ENCODE assay signal across 2 cellular contexts in the genomic region with DNA sequence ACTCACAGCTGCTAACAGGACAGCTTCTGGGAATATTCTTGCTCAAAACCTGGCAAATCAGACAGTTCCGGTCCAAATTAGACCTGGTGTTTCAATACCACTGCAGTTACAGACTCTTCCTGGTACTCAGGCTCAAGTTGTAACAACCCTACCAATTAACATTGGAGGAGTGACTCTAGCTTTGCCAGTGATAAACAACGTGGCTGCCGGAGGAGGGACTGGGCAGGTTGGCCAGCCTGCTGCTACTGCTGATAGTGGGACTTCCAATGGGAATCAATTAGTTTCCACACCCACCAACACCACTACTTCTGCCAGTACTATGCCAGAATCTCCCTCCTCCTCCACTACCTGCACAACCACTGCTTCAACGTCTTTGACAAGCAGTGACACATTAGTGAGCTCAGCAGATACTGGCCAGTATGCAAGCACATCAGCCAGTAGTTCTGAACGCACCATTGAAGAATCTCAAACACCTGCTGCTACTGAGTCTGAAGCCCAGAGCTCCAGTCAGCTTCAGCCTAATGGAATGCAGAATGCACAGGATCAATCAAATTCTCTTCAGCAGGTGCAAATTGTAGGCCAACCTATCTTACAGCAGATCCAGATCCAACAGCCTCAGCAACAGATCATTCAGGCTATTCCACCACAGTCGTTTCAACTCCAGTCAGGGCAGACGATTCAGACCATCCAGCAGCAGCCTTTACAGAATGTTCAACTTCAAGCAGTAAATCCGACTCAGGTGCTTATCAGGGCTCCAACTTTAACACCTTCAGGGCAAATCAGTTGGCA.
A peak's percentile ranks its signal among the peaks of the same experiment; 100 is the strongest.
TF ChIP-seq lines count a peak whose summit lies in the region.

No MANE protein-coding gene starts in this region.

TF ChIP-seq in IMR-90, 13 proteins besides CTCF, POLR2A, EP300 and RAD21:
- TF ChIP-seq, protein P1, sequence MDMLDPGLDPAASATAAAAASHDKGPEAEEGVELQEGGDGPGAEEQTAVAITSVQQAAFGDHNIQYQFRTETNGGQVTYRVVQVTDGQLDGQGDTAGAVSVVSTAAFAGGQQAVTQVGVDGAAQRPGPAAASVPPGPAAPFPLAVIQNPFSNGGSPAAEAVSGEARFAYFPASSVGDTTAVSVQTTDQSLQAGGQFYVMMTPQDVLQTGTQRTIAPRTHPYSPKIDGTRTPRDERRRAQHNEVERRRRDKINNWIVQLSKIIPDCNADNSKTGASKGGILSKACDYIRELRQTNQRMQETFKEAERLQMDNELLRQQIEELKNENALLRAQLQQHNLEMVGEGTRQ (IDR thresholded peaks at IDR 0.05; ENCODE audit: low read depth, low read length): no peak
- TF ChIP-seq CHD1 (IDR thresholded peaks at IDR 0.05; ENCODE audit: low read depth, low read length): no peak
- no peak for TF ChIP-seq NFE2L2 (IDR thresholded peaks at IDR 0.05; ENCODE audit: low read depth, low read length)
- no peak for TF ChIP-seq BHLHE40 (IDR thresholded peaks at IDR 0.05; ENCODE audit: low read depth, low read length)
- TF ChIP-seq FOS (IDR thresholded peaks at IDR 0.05; ENCODE audit: low read depth, low read length): no peak
- no peak for TF ChIP-seq CEBPB (IDR thresholded peaks at IDR 0.05; ENCODE audit: low read depth, low read length)
- no peak for TF ChIP-seq SMC3 (IDR thresholded peaks at IDR 0.05; ENCODE audit: low read depth, low read length)
- TF ChIP-seq RFX5 (IDR thresholded peaks at IDR 0.05; ENCODE audit: low read depth, low read length): no peak
- no peak for TF ChIP-seq MXI1 (IDR thresholded peaks at IDR 0.05; ENCODE audit: borderline replicate concordance, low read depth, low read length)
- TF ChIP-seq, protein P2, sequence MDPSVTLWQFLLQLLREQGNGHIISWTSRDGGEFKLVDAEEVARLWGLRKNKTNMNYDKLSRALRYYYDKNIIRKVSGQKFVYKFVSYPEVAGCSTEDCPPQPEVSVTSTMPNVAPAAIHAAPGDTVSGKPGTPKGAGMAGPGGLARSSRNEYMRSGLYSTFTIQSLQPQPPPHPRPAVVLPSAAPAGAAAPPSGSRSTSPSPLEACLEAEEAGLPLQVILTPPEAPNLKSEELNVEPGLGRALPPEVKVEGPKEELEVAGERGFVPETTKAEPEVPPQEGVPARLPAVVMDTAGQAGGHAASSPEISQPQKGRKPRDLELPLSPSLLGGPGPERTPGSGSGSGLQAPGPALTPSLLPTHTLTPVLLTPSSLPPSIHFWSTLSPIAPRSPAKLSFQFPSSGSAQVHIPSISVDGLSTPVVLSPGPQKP (IDR thresholded peaks at IDR 0.05; ENCODE audit: borderline replicate concordance, low read depth, low read length): no peak
- no peak for TF ChIP-seq MAZ (IDR thresholded peaks at IDR 0.05; ENCODE audit: borderline replicate concordance, low read depth, low read length)
- TF ChIP-seq MAFK (IDR thresholded peaks at IDR 0.05; ENCODE audit: low read depth, low read length): no peak

TF ChIP-seq in GM12878, 131 proteins besides CTCF, POLR2A, EP300 and RAD21:
- TF ChIP-seq IRF4 (IDR thresholded peaks at IDR 0.05; ENCODE audit: low read depth, low read length) (no peak), SMAD5 (IDR thresholded peaks at IDR 0.05; ENCODE audit: low read depth) (0 out of 2 replicates have a peak, but pooled peaks have one; percentile 20), TAF1 (IDR thresholded peaks at IDR 0.05; ENCODE audit: borderline replicate concordance, low read depth, low read length) (no peak), POLR2AphosphoS5 (IDR thresholded peaks at IDR 0.05; ENCODE audit: low read length) (0 out of 2 replicates have a peak, but pooled peaks have one; percentile 36), IKZF1 (conservative IDR thresholded peaks at IDR 0.05) (0 out of 2 replicates have a peak, but pooled peaks have one; percentile 11), FOXK2 (IDR thresholded peaks at IDR 0.05) (no peak)
